27 cellular contexts compared by ENCODE assay signal in genomic region chr19:20339444-20339843, GRCh38.
A peak's percentile ranks its signal among the peaks of the same experiment; 100 is the strongest.
DNase-seq lines count a peak whose midpoint lies in the region; ATAC-seq, FAIRE-seq and TF ChIP-seq lines count a peak whose summit lies in the region.
"Had no signal": no experiment of that assay in that cellular context is flagged by ENCODE, and none has a peak within 500 bp of the region (broad histone marks: within the 10 kb centered on the region; RNA-seq: fewer than 3 reads in every experiment).

No MANE protein-coding gene starts in this region.

- no peaks in the 10 kb centered on the region; the same call in 2 of the 3 replicates for H3K9me3 ChIP-seq in A549
- H3K9me3 ChIP-seq in kidney (ENCODE audit: control insufficient read depth in 1 of 2, low read length in 2 of 2), result peaks cover 0 to 2% of the 10 kb centered on the region in 2 donors
- H3K9me3 ChIP-seq: BE2C had no signal

- ATAC-seq in A549 (no peak), HG03571 (IDR thresholded peaks at IDR 0.05; ENCODE audit: unreplicated experiment) (no peak)
- ATAC-seq: GM12878 had no signal

- no peak for TF ChIP-seq EP300 in A549 (IDR thresholded peaks at IDR 0.05)

- CTCF ChIA-PET in A549 (lab: Yijun Ruan, JAX), result no interaction called here

- no peak for TF ChIP-seq POLR2A in A549 (IDR thresholded peaks at IDR 0.05; ENCODE audit: low read length)

- TF ChIP-seq RAD21 in A549 (conservative IDR thresholded peaks at IDR 0.05 in 1 of 2, IDR thresholded peaks at IDR 0.05 in 1 of 2), result no peak

- H3K36me3 ChIP-seq in kidney (ENCODE audit: control insufficient read depth in 1 of 2, insufficient read depth in 2 of 2, low read length in 2 of 2), result no peaks in the 10 kb centered on the region
- H3K36me3 ChIP-seq: BE2C, BLaER1 had no signal

- H3K4me3 ChIP-seq in A549, result no peak overlapping the region
- no peak overlapping the region for H3K4me3 ChIP-seq in kidney (ENCODE audit: low read length in 2 of 2)
- H3K4me3 ChIP-seq: BLaER1, GM12878 had no signal

- WGBS in A549 (ENCODE audit: missing lambda C conversion rate), result 26% methylated on average over 4 of the region's 4 CpGs

- intact Hi-C loops in kidney (cut with DNase I), result no loop called here

- DNase-seq in A549 (ENCODE audit: low read depth in 1 of 2, low spot score in 1 of 2) (no peak), kidney (no peak), NOMO-1 treated with DMSO at 0.1 percent for 48 hours (lab: John Stamatoyannopoulos, UW; ENCODE audit: unreplicated experiment) (no peak), NCI-H226 (no peak), epidermal melanocyte (ENCODE audit: insufficient read length, low spot score) (no peak)
- DNase-seq: 8988T; ACHN; BE2C; C1 segment of cervical spinal cord; CD4-positive, alpha-beta memory T cell; CD4-positive, CD25-positive, alpha-beta regulatory T cell; CD8-positive, alpha-beta memory T cell; COR-L47; DMS 273 treated with DMSO at 0.1 percent for 48 hours; DMS153; DMS53; DMS79; DND-41; EL; GDM1 had no signal

- POLR2A ChIA-PET in A549 (lab: Yijun Ruan, JAX), result no interaction called here

- no peak overlapping the region for H3K27ac ChIP-seq in A549
- H3K27ac ChIP-seq in kidney (ENCODE audit: low read depth in 2 of 2, low read length in 2 of 2), result no peak overlapping the region
- H3K27ac ChIP-seq: BLaER1 had no signal

- H3K4me2 ChIP-seq in A549, result no peak overlapping the region
- H3K4me2 ChIP-seq: BLaER1 had no signal

- H3K4me1 ChIP-seq in A549, result no peaks in the 10 kb centered on the region
- H3K4me1 ChIP-seq in kidney (ENCODE audit: control insufficient read depth in 1 of 2, insufficient read depth in 1 of 2, low read depth in 1 of 2, low read length in 2 of 2), result no peaks in the 10 kb centered on the region
- H3K4me1 ChIP-seq: BE2C, BLaER1 had no signal

- H3K9ac ChIP-seq in kidney (ENCODE audit: low read length in 2 of 2), result no peak overlapping the region
- H3K9ac ChIP-seq: BLaER1 had no signal

- FAIRE-seq in A549 (lab: Jason Lieb, UNC) (no peak), TTC549 (lab: Jason Lieb, UNC) (peak; percentile 22), endometrium (lab: Jason Lieb, UNC) (peak; percentile 65), kidney (lab: Jason Lieb, UNC) (peak; percentile 75)
- FAIRE-seq: GM12878, GM12892, GM18507 had no signal

- TF ChIP-seq CTCF in A549 (IDR thresholded peaks at IDR 0.05) (no peak), kidney (IDR thresholded peaks at IDR 0.05; ENCODE audit: borderline replicate concordance, extremely low read depth, insufficient read depth) (no peak)

TF ChIP-seq in A549, 52 proteins besides CTCF, POLR2A, EP300 and RAD21:
- no peak for TF ChIP-seq PBX3 (IDR thresholded peaks at IDR 0.05)
- TF ChIP-seq, protein P1, sequence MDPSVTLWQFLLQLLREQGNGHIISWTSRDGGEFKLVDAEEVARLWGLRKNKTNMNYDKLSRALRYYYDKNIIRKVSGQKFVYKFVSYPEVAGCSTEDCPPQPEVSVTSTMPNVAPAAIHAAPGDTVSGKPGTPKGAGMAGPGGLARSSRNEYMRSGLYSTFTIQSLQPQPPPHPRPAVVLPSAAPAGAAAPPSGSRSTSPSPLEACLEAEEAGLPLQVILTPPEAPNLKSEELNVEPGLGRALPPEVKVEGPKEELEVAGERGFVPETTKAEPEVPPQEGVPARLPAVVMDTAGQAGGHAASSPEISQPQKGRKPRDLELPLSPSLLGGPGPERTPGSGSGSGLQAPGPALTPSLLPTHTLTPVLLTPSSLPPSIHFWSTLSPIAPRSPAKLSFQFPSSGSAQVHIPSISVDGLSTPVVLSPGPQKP (IDR thresholded peaks at IDR 0.05; ENCODE audit: low read depth, low read length), result no peak
- no peak for TF ChIP-seq FOXS1 (CRISPR knock-in tag; IDR thresholded peaks at IDR 0.05)
- TF ChIP-seq ZC3H11A (IDR thresholded peaks at IDR 0.05), result peak; percentile 26; the same call in 1 of the 2 replicates
- TF ChIP-seq HOXB5 (CRISPR knock-in tag; IDR thresholded peaks at IDR 0.05), result no peak
- TF ChIP-seq NPAS2 (CRISPR knock-in tag; IDR thresholded peaks at IDR 0.05; ENCODE audit: borderline replicate concordance), result no peak
- TF ChIP-seq MAX (IDR thresholded peaks at IDR 0.05), result no peak
- TF ChIP-seq POLR2AphosphoS2 (conservative IDR thresholded peaks at IDR 0.05; ENCODE audit: low read length), result no peak
